Comparison of ENCODE assay signal across 1 cellular context in the genomic region with DNA sequence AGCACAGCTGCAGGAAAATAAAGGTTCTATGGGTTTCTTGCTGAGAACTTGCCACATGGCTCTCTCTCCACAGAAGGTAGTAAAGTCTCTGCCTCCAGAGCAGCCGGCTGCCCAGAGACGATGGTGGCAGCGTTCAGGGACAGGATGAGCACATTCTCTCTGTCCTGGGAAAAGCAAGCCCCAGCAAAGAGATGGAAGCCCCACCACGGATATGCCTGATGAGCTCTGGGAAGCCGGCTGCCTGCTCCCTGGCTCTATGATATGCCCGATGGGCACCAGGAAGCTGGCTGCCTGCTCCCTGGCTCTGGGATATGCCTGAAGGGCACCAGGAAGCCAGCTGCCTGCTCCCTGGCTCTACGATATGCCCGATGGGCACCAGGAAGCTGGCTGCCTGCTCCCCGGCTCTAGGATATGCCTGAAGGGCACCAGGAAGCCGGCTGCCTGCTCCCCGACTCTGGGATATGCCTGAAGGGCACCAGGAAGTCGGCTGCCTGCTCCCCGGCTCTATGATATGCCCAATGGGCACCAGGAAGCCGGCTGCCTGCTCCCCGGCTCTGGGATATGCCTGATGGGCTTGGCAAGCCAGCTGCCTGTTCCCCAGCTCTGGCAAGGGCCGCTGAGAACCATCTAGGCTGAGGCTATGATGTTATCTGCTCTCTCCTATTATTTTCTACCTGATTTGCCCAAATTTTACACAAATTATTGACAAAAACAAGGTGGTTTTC.
TF ChIP-seq lines count a peak whose summit lies in the region.

No MANE protein-coding gene starts in this region.

TF ChIP-seq in H1, 55 proteins besides CTCF, POLR2A, EP300 and RAD21:
- TF ChIP-seq ZNF274 (IDR thresholded peaks at IDR 0.05; ENCODE audit: borderline replicate concordance, extremely low read depth, low read length) (no peak), CEBPB (IDR thresholded peaks at IDR 0.05; ENCODE audit: low read depth, low read length) (no peak), YY1 (IDR thresholded peaks at IDR 0.05; ENCODE audit: low read depth, low read length) (no peak), GTF2F1 (IDR thresholded peaks at IDR 0.05; ENCODE audit: borderline replicate concordance, low read depth, low read length) (no peak), JUND (IDR thresholded peaks at IDR 0.05; ENCODE audit: low read length) (no peak), NANOG (IDR thresholded peaks at IDR 0.05; ENCODE audit: insufficient read depth, low read depth, low read length, poor library complexity, severe bottlenecking) (no peak), BCL11A (IDR thresholded peaks at IDR 0.05; ENCODE audit: low read depth in 2 of 2, low read length in 2 of 2) (no peak), BACH1 (IDR thresholded peaks at IDR 0.05; ENCODE audit: low read length) (no peak), KDM1A (IDR thresholded peaks at IDR 0.05; ENCODE audit: borderline replicate concordance, low read length) (no peak), POU5F1 (IDR thresholded peaks at IDR 0.05; ENCODE audit: low read depth, low read length) (no peak), SP1 (IDR thresholded peaks at IDR 0.05; ENCODE audit: low read depth, low read length) (no peak), SIX5 (IDR thresholded peaks at IDR 0.05; ENCODE audit: low read depth, low read length) (no peak), SUZ12 (IDR thresholded peaks at IDR 0.05; ENCODE audit: low read length) (no peak)
- TF ChIP-seq, protein P1, sequence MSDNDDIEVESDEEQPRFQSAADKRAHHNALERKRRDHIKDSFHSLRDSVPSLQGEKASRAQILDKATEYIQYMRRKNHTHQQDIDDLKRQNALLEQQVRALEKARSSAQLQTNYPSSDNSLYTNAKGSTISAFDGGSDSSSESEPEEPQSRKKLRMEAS (IDR thresholded peaks at IDR 0.05): no peak
- TF ChIP-seq, protein P2, sequence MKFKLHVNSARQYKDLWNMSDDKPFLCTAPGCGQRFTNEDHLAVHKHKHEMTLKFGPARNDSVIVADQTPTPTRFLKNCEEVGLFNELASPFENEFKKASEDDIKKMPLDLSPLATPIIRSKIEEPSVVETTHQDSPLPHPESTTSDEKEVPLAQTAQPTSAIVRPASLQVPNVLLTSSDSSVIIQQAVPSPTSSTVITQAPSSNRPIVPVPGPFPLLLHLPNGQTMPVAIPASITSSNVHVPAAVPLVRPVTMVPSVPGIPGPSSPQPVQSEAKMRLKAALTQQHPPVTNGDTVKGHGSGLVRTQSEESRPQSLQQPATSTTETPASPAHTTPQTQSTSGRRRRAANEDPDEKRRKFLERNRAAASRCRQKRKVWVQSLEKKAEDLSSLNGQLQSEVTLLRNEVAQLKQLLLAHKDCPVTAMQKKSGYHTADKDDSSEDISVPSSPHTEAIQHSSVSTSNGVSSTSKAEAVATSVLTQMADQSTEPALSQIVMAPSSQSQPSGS (IDR thresholded peaks at IDR 0.05; ENCODE audit: low read length): no peak
- TF ChIP-seq, protein P3, sequence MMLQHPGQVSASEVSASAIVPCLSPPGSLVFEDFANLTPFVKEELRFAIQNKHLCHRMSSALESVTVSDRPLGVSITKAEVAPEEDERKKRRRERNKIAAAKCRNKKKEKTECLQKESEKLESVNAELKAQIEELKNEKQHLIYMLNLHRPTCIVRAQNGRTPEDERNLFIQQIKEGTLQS (IDR thresholded peaks at IDR 0.05; ENCODE audit: insufficient read depth, low read depth, low read length): no peak
- TF ChIP-seq, protein P4, sequence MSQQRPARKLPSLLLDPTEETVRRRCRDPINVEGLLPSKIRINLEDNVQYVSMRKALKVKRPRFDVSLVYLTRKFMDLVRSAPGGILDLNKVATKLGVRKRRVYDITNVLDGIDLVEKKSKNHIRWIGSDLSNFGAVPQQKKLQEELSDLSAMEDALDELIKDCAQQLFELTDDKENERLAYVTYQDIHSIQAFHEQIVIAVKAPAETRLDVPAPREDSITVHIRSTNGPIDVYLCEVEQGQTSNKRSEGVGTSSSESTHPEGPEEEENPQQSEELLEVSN (IDR thresholded peaks at IDR 0.05): no peak
TF ChIP-seq in H1: peak in this region for 0.
